1 cellular context compared by ENCODE assay signal in genomic region chr22:29215012-29215860, GRCh38.
TF ChIP-seq lines count a peak whose summit lies in the region.

No MANE protein-coding gene starts in this region.

TF ChIP-seq in H1, 55 proteins besides CTCF, POLR2A, EP300 and RAD21:
- TF ChIP-seq RNF2 (IDR thresholded peaks at IDR 0.05; ENCODE audit: borderline replicate concordance, low read depth, low read length, missing control alignments, poor library complexity, severe bottlenecking) = no peak
- no peak for TF ChIP-seq GABPA (IDR thresholded peaks at IDR 0.05; ENCODE audit: borderline replicate concordance, insufficient read depth, low read length)
- TF ChIP-seq, protein P1, sequence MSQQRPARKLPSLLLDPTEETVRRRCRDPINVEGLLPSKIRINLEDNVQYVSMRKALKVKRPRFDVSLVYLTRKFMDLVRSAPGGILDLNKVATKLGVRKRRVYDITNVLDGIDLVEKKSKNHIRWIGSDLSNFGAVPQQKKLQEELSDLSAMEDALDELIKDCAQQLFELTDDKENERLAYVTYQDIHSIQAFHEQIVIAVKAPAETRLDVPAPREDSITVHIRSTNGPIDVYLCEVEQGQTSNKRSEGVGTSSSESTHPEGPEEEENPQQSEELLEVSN (IDR thresholded peaks at IDR 0.05) = no peak
- TF ChIP-seq FOSL1 (IDR thresholded peaks at IDR 0.05; ENCODE audit: insufficient read depth, low read depth, low read length) = no peak
- TF ChIP-seq TBP (IDR thresholded peaks at IDR 0.05; ENCODE audit: low read depth, low read length) = no peak
- TF ChIP-seq POU5F1 (IDR thresholded peaks at IDR 0.05; ENCODE audit: low read depth, low read length) = no peak
- no peak for TF ChIP-seq MAFK (IDR thresholded peaks at IDR 0.05; ENCODE audit: low read depth, low read length)
- no peak for TF ChIP-seq SP4 (IDR thresholded peaks at IDR 0.05; ENCODE audit: low read length)
- no peak for TF ChIP-seq SIN3A (conservative IDR thresholded peaks at IDR 0.05 in 1 of 2, IDR thresholded peaks at IDR 0.05 in 1 of 2; ENCODE audit: low read depth in 1 of 2, low read length in 2 of 2)
- TF ChIP-seq SP1 (IDR thresholded peaks at IDR 0.05; ENCODE audit: low read depth, low read length) = no peak
- no peak for TF ChIP-seq CHD7 (IDR thresholded peaks at IDR 0.05; ENCODE audit: insufficient replicate concordance, low read length)
